Comparison of ENCODE assay signal across 35 cellular contexts in the genomic region with DNA sequence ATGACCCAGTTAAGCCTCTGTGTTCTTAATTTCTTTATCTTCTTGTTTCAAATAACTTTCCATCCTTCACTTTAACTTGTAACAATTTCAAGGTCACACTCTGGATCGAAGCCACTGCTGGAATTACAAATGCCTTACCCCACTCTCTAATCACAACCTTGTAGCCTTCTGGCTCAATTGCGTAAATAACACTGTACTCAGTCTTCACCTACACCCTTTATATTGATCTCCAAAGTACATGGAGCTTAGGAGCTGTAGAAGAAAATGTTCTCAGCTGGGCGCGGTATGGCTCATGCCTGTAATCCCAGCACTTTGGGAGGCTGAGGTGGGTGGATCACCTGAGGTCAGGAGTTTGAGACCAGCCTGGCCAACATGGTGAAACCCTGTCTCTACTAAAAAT.
"Had no signal": no experiment of that assay in that cellular context is flagged by ENCODE, and none has a peak within 500 bp of the region (broad histone marks: within the 10 kb centered on the region; RNA-seq: fewer than 3 reads in every experiment).

No MANE protein-coding gene starts in this region.

- H3K9me3 ChIP-seq: MG63 had no signal

- H3K27ac ChIP-seq: KMS-11 had no signal

- H3K36me3 ChIP-seq: MG63 had no signal

- DNase-seq: Karpas-422, Kasumi-1, KG1, MG63, MM.1S, MV-4-11, NCI-H1048, NCI-H1092, NCI-H1092 treated with DMSO at 0.1 percent for 48 hours, NCI-H1105, NCI-H1105 treated with DMSO at 0.1 percent for 48 hours, NCI-H1417, NCI-H1417 treated with DMSO at 0.1 percent for 48 hours, NCI-H1436, NCI-H1436 treated with DMSO at 0.1 percent for 48 hours, NCI-H146, NCI-H1694, NCI-H1694 treated with DMSO at 0.1 percent for 48 hours, NCI-H187, NCI-H187 treated with DMSO at 0.1 percent for 48 hours, NCI-H1930, NCI-H2029, NCI-H2029 treated with DMSO at 0.1 percent for 48 hours, NCI-H2081, NCI-H2081 treated with DMSO at 0.1 percent for 48 hours, NCI-H2107, NCI-H2171, NCI-H2171 treated with DMSO at 0.1 percent for 48 hours, NCI-H2227 treated with DMSO at 0.1 percent for 48 hours, NCI-H226, NCI-H345, NCI-H446, NCI-H446 treated with DMSO at 0.1 percent for 48 hours, NCI-H510A had no signal

- H3K27me3 ChIP-seq: MG63 had no signal

- H3K4me3 ChIP-seq: MG63 had no signal
